Comparison of ENCODE assay signal across 1 cellular context in the genomic region with DNA sequence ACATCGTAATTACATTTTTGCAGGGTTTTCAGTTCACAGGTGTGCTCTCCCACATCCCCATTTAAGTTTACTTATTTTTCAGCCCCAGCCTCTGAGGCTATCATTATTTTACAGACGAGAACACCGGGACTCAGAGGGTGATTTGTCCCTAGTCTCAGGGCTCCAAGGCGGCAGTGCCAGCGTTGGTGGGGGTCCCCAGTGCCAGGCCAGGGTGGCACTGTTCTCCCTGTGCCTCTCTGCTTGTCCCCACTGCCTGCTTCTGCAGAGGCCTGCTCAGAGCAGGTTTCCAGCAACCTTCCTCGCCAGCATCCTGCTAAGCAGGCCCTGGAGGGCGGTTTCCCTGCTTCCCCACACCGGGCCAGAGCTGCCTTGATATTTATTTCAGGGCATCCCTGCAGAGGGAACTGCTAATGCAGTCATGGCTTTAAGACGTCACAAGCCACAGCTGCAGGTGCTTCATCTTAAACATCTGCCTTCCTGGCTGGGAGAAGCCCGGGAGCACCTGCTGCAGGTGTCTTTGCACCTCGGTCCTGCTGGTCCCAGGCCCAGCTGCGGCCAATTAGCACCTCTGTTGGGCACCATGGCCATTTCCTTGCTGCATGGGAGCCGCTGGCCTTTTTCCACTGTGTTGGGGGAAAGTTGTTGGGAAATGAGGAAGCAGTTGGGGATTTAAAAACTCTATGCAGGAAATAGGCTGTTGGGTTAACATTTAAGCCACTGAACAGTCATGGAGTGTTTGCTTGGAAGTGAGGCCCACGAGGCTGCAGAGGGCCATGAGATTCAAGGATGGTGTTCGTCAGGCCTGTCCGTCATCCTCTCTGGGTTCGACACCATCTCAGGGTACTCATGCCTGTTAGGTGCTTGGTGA.
TF ChIP-seq lines count a peak whose summit lies in the region.

No MANE protein-coding gene starts in this region.

TF ChIP-seq in HepG2, 621 proteins besides CTCF, POLR2A, EP300 and RAD21 (continued from another document and continues in another):
- no peak for TF ChIP-seq ZSCAN5A (CRISPR knock-in tag; IDR thresholded peaks at IDR 0.05; ENCODE audit: borderline replicate concordance)
- no peak for TF ChIP-seq POLR2AphosphoS2 (IDR thresholded peaks at IDR 0.05; ENCODE audit: low read depth, low read length)
- TF ChIP-seq, protein P1, sequence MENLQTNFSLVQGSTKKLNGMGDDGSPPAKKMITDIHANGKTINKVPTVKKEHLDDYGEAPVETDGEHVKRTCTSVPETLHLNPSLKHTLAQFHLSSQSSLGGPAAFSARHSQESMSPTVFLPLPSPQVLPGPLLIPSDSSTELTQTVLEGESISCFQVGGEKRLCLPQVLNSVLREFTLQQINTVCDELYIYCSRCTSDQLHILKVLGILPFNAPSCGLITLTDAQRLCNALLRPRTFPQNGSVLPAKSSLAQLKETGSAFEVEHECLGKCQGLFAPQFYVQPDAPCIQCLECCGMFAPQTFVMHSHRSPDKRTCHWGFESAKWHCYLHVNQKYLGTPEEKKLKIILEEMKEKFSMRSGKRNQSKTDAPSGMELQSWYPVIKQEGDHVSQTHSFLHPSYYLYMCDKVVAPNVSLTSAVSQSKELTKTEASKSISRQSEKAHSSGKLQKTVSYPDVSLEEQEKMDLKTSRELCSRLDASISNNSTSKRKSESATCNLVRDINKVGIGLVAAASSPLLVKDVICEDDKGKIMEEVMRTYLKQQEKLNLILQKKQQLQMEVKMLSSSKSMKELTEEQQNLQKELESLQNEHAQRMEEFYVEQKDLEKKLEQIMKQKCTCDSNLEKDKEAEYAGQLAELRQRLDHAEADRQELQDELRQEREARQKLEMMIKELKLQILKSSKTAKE (CRISPR knock-in tag; IDR thresholded peaks at IDR 0.05; ENCODE audit: borderline replicate concordance) = no peak; the same call in 1 of the 2 replicates
- 0 out of 2 replicates have a peak, but pooled peaks have one; percentile 24 for TF ChIP-seq GMEB1 (CRISPR knock-in tag; IDR thresholded peaks at IDR 0.05; ENCODE audit: borderline replicate concordance)
- no peak for TF ChIP-seq HNRNPK (IDR thresholded peaks at IDR 0.05; ENCODE audit: low read depth, low read length, poor library complexity, severe bottlenecking)
- TF ChIP-seq ZNF274 (CRISPR knock-in tag; IDR thresholded peaks at IDR 0.05) = no peak; the same call in 1 of the 2 replicates
- 0 out of 2 replicates have a peak, but pooled peaks have one; percentile 40 for TF ChIP-seq ZBTB25 (CRISPR knock-in tag; IDR thresholded peaks at IDR 0.05)
- no peak for TF ChIP-seq NCOA1 (CRISPR knock-in tag; IDR thresholded peaks at IDR 0.05)
- no peak for TF ChIP-seq NBN (conservative IDR thresholded peaks at IDR 0.05)
- 0 out of 2 replicates have a peak, but pooled peaks have one; percentile 29 for TF ChIP-seq FOXJ3 (CRISPR knock-in tag; IDR thresholded peaks at IDR 0.05; ENCODE audit: borderline replicate concordance)
- peak; percentile 60; the same call in 1 of the 2 replicates for TF ChIP-seq ZGPAT (CRISPR knock-in tag; IDR thresholded peaks at IDR 0.05)
- TF ChIP-seq, protein P2, sequence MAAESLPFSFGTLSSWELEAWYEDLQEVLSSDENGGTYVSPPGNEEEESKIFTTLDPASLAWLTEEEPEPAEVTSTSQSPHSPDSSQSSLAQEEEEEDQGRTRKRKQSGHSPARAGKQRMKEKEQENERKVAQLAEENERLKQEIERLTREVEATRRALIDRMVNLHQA (CRISPR knock-in tag; IDR thresholded peaks at IDR 0.05) = no peak
- no peak for TF ChIP-seq THYN1 (CRISPR knock-in tag; IDR thresholded peaks at IDR 0.05; ENCODE audit: borderline replicate concordance, low read depth)
- no peak; the same call in none of the 2 replicates for TF ChIP-seq PHF8 (CRISPR knock-in tag; IDR thresholded peaks at IDR 0.05)
- no peak for TF ChIP-seq ZBTB44 (CRISPR knock-in tag; IDR thresholded peaks at IDR 0.05)
- TF ChIP-seq SCMH1 (CRISPR knock-in tag; IDR thresholded peaks at IDR 0.05; ENCODE audit: borderline replicate concordance) = no peak
- TF ChIP-seq ZNF101 (CRISPR knock-in tag; IDR thresholded peaks at IDR 0.05; ENCODE audit: borderline replicate concordance, low read depth) = no peak
- no peak; the same call in 1 of the 2 replicates for TF ChIP-seq EEA1 (CRISPR knock-in tag; IDR thresholded peaks at IDR 0.05; ENCODE audit: borderline replicate concordance)
- TF ChIP-seq RARG (CRISPR knock-in tag; IDR thresholded peaks at IDR 0.05; ENCODE audit: low read depth) = no peak
- 0 out of 2 replicates have a peak, but pooled peaks have one; percentile 53 for TF ChIP-seq ZNF136 (CRISPR knock-in tag; IDR thresholded peaks at IDR 0.05; ENCODE audit: low read depth)
- no peak for TF ChIP-seq ARID2 (CRISPR knock-in tag; IDR thresholded peaks at IDR 0.05; ENCODE audit: borderline replicate concordance)
- TF ChIP-seq PRDM10 (CRISPR knock-in tag; IDR thresholded peaks at IDR 0.05; ENCODE audit: low read depth) = no peak
- TF ChIP-seq EED (CRISPR knock-in tag; IDR thresholded peaks at IDR 0.05) = no peak
- no peak for TF ChIP-seq XBP1 (CRISPR knock-in tag; IDR thresholded peaks at IDR 0.05)
- TF ChIP-seq FLYWCH1 (CRISPR knock-in tag; IDR thresholded peaks at IDR 0.05) = no peak
- no peak for TF ChIP-seq ZNF296 (CRISPR knock-in tag; conservative IDR thresholded peaks at IDR 0.05)
- TF ChIP-seq ZNF788 (CRISPR knock-in tag; IDR thresholded peaks at IDR 0.05; ENCODE audit: borderline replicate concordance) = no peak
- TF ChIP-seq ZZZ3 (CRISPR knock-in tag; IDR thresholded peaks at IDR 0.05; ENCODE audit: borderline replicate concordance) = no peak
- TF ChIP-seq SALL2 (CRISPR knock-in tag; IDR thresholded peaks at IDR 0.05) = no peak
- no peak for TF ChIP-seq NONO (IDR thresholded peaks at IDR 0.05)
- 0 out of 2 replicates have a peak, but pooled peaks have one; percentile 29 for TF ChIP-seq NONO (CRISPR knock-in tag; conservative IDR thresholded peaks at IDR 0.05)
- no peak for TF ChIP-seq NR2F6 (IDR thresholded peaks at IDR 0.05)
- TF ChIP-seq NR2F6 (CRISPR knock-in tag; IDR thresholded peaks at IDR 0.05) = no peak; the same call in 1 of the 2 replicates
- TF ChIP-seq ZNF10 (CRISPR knock-in tag; IDR thresholded peaks at IDR 0.05; ENCODE audit: borderline replicate concordance, low read depth) = no peak
- TF ChIP-seq, protein P3, sequence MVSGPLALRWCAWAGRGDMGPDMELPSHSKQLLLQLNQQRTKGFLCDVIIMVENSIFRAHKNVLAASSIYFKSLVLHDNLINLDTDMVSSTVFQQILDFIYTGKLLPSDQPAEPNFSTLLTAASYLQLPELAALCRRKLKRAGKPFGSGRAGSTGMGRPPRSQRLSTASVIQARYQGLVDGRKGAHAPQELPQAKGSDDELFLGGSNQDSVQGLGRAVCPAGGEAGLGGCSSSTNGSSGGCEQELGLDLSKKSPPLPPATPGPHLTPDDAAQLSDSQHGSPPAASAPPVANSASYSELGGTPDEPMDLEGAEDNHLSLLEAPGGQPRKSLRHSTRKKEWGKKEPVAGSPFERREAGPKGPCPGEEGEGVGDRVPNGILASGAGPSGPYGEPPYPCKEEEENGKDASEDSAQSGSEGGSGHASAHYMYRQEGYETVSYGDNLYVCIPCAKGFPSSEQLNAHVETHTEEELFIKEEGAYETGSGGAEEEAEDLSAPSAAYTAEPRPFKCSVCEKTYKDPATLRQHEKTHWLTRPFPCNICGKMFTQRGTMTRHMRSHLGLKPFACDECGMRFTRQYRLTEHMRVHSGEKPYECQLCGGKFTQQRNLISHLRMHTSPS (CRISPR knock-in tag; IDR thresholded peaks at IDR 0.05; ENCODE audit: low read depth) = no peak
- peak; percentile 49; the same call in 1 of the 2 replicates for TF ChIP-seq STAT6 (CRISPR knock-in tag; IDR thresholded peaks at IDR 0.05; ENCODE audit: borderline replicate concordance)
